Comparison of ENCODE assay signal across 17 cellular contexts in genomic region chr2:238691596-238692491, GRCh38.
"Had no signal": no experiment of that assay in that cellular context is flagged by ENCODE, and none has a peak within 500 bp of the region (broad histone marks: within the 10 kb centered on the region; RNA-seq: fewer than 3 reads in every experiment).

No MANE protein-coding gene starts in this region.

- H3K36me3 Mint-ChIP-seq: naive B cell, WTC11 had no signal

- H3K36me3 ChIP-seq: ascending aorta, breast epithelium, gastroesophageal sphincter, heart right ventricle had no signal

- H3K9me3 ChIP-seq: ascending aorta, breast epithelium, gastroesophageal sphincter, heart right ventricle had no signal

- H3K4me3 ChIP-seq: ascending aorta, breast epithelium, gastroesophageal sphincter, heart right ventricle, lung, skin epidermis had no signal

- H3K27ac ChIP-seq: ascending aorta, breast epithelium, gastroesophageal sphincter, heart right ventricle had no signal

- H3K27ac Mint-ChIP-seq: activated CD8-positive, alpha-beta T cell treated with anti-CD3 and anti-CD28 coated beads, Interleukin-2, amount 10 ng/mL, durations not matched to agents 7 days and 5 days; WTC11 had no signal

- H3K4me1 ChIP-seq: breast epithelium had no signal

- ATAC-seq: activated CD8-positive, alpha-beta T cell treated with anti-CD3 and anti-CD28 coated beads, Interleukin-2, amount 10 ng/mL, durations not matched to agents 7 days and 5 days; gastroesophageal sphincter; WTC11 had no signal

- H3K9me3 Mint-ChIP-seq: WTC11 had no signal

- H3K4me3 Mint-ChIP-seq: activated CD8-positive, alpha-beta T cell treated with anti-CD3 and anti-CD28 coated beads, Interleukin-2, amount 10 ng/mL, durations not matched to agents 7 days and 5 days; naive B cell; WTC11 had no signal

- DNase-seq: activated CD4-positive, alpha-beta T cell treated with anti-CD3 and anti-CD28 coated beads for 4 hours; activated CD8-positive, alpha-beta T cell treated with anti-CD3 and anti-CD28 coated beads, Interleukin-2, amount 10 ng/mL, durations not matched to agents 7 days and 5 days; activated naive CD4-positive, alpha-beta T cell; cerebellar nuclear complex; effector CD8-positive, alpha-beta T cell; heart right ventricle; naive B cell; posterior cingulate gyrus; stimulated activated CD4-positive, alpha-beta T cell treated with anti-CD3 and anti-CD28 coated beads, Interleukin-4, amount 100 ng/mL, for 4 hours; stimulated activated CD8-positive, alpha-beta memory T cell treated with anti-CD3 and anti-CD28 coated beads, Interleukin-4, amount 100 ng/mL, for 48 hours; stimulated activated naive CD4-positive, alpha-beta T cell treated with Interleukin-2 at 50 U/mL for 16 hours had no signal

- H3K27me3 ChIP-seq: ascending aorta, breast epithelium, gastroesophageal sphincter had no signal

- H3K4me1 Mint-ChIP-seq: naive B cell had no signal
